2 cellular contexts compared by ENCODE assay signal in genomic region chr15:72801590-72802345, GRCh38.
TF ChIP-seq lines count a peak whose summit lies in the region.

No MANE protein-coding gene starts in this region.

TF ChIP-seq in GM23338, 12 proteins besides CTCF, POLR2A, EP300 and RAD21:
- TF ChIP-seq POLR2AphosphoS5 (IDR thresholded peaks at IDR 0.05; ENCODE audit: low read depth) (no peak), ZNF331 (CRISPR knock-in tag; IDR thresholded peaks at IDR 0.05; ENCODE audit: low read depth) (no peak), ZNF462 (CRISPR knock-in tag; IDR thresholded peaks at IDR 0.05) (no peak), ZNF114 (CRISPR knock-in tag; IDR thresholded peaks at IDR 0.05) (no peak), NANOG (IDR thresholded peaks at IDR 0.05; ENCODE audit: borderline replicate concordance) (no peak), ETS1 (IDR thresholded peaks at IDR 0.05) (no peak), STAT1 (IDR thresholded peaks at IDR 0.05; ENCODE audit: unreplicated experiment) (no peak)

TF ChIP-seq in H1, 55 proteins besides CTCF, POLR2A, EP300 and RAD21:
- TF ChIP-seq RBBP5 (IDR thresholded peaks at IDR 0.05; ENCODE audit: borderline replicate concordance, low read depth, low read length) (no peak), KDM5A (IDR thresholded peaks at IDR 0.05; ENCODE audit: low read length) (no peak), TCF12 (IDR thresholded peaks at IDR 0.05; ENCODE audit: low read depth, low read length) (no peak), CHD7 (IDR thresholded peaks at IDR 0.05; ENCODE audit: insufficient replicate concordance, low read length) (no peak), RXRA (IDR thresholded peaks at IDR 0.05; ENCODE audit: insufficient read depth, low read depth, low read length) (no peak), YY1 (IDR thresholded peaks at IDR 0.05; ENCODE audit: low read depth, low read length) (no peak), MAX (IDR thresholded peaks at IDR 0.05) (no peak), GABPA (IDR thresholded peaks at IDR 0.05; ENCODE audit: borderline replicate concordance, insufficient read depth, low read length) (no peak), USF2 (IDR thresholded peaks at IDR 0.05; ENCODE audit: low read length) (no peak), SP1 (IDR thresholded peaks at IDR 0.05; ENCODE audit: low read depth, low read length) (no peak), SP2 (IDR thresholded peaks at IDR 0.05; ENCODE audit: low read length) (no peak), SIX5 (IDR thresholded peaks at IDR 0.05; ENCODE audit: low read depth, low read length) (no peak), JUND (IDR thresholded peaks at IDR 0.05; ENCODE audit: low read length) (no peak), SIN3A (conservative IDR thresholded peaks at IDR 0.05 in 1 of 2, IDR thresholded peaks at IDR 0.05 in 1 of 2; ENCODE audit: low read depth in 1 of 2, low read length in 2 of 2) (no peak)
TF ChIP-seq in H1: peak in this region for 0.
